ENCODE assay signal across 8 cellular contexts in the genomic region with DNA sequence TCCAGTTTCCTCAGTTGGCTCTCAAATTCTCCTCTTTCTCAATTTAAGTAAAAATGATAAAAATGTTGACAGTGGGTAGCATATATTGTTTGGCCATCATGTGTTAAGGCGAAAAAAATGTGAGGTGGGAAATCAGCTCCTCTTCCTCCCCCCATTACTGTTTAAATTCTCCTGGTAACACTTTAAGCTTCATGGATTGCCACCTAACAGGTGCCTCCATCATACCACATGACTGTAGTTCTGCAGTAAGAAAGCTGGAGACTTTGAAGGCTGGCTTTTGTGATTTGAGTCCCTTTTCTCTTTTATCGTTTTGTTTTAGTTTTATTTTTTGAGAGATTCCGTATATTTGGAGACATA. TPM values are rescaled to one million over a fixed set of nuclear protein-coding genes. Genes with fewer than 3 reads are reported as not detected.
A peak's percentile ranks its signal among the peaks of the same experiment; 100 is the strongest.
DNase-seq lines count a peak whose midpoint lies in the region; ATAC-seq, FAIRE-seq and TF ChIP-seq lines count a peak whose summit lies in the region.

No MANE protein-coding gene starts in this region.

- no peak for TF ChIP-seq POLR2A in endothelial cell of umbilical vein (IDR thresholded peaks at IDR 0.05; ENCODE audit: low read depth, low read length)

- H3K4me2 ChIP-seq in DOHH2 (ENCODE audit: low read length): peak overlapping the region; percentile 91
- H3K4me2 ChIP-seq in OCI-LY7 (ENCODE audit: low read length): peak overlapping the region; percentile 100
- peak overlapping the region; percentile 89 for H3K4me2 ChIP-seq in endothelial cell of umbilical vein (ENCODE audit: insufficient read depth, low read length)
- H3K4me2 ChIP-seq in osteoblast (ENCODE audit: insufficient read depth, low read length): peak overlapping the region; percentile 95

- peak overlapping the region; percentile 70 for H3K9ac ChIP-seq in endothelial cell of umbilical vein (replicated peaks; ENCODE audit: extremely low read depth, insufficient read depth, low read length)

- no peak for ATAC-seq in GM21360 (IDR thresholded peaks at IDR 0.05; ENCODE audit: unreplicated experiment)

- H4K20me1 ChIP-seq in DOHH2 (ENCODE audit: control insufficient read depth, insufficient read depth, low read depth, low read length) (peaks cover 5% of the 10 kb centered on the region; the same call in 1 of the 2 replicates), OCI-LY7 (ENCODE audit: insufficient read depth, low read length) (peaks cover 18% of the 10 kb centered on the region; the same call in 1 of the 2 replicates), endothelial cell of umbilical vein (replicated peaks; ENCODE audit: control insufficient read depth, extremely low read depth, insufficient read depth, low read length) (peaks cover 12% of the 10 kb centered on the region), osteoblast (ENCODE audit: insufficient read depth, low read length) (peaks cover 54% of the 10 kb centered on the region)

- DNase-seq in OCI-LY7 (ENCODE audit: low spot score) (peak; percentile 14), endothelial cell of umbilical vein (ENCODE audit: low read depth, low spot score) (no peak), osteoblast (ENCODE audit: insufficient read length, low spot score, missing footprints) (no peak), COR-L47 (lab: John Stamatoyannopoulos, UW) (no peak), OCI-M2 (lab: John Stamatoyannopoulos, UW; ENCODE audit: unreplicated experiment) (no peak)
- DNase-seq in stimulated activated CD4-positive, alpha-beta T cell treated with anti-CD3 and anti-CD28 coated beads, Interleukin-2, amount 100 ng/mL, for 48 hours: no peak

- H3K4me3 ChIP-seq in DOHH2 (ENCODE audit: low read length) (peak overlapping the region; percentile 90), OCI-LY7 (ENCODE audit: low read depth, low read length, poor library complexity, severe bottlenecking) (peak overlapping the region; percentile 84), endothelial cell of umbilical vein (replicated peaks in 1 of 3; ENCODE audit: insufficient read depth in 1 of 3, low read depth in 1 of 3, low read length in 3 of 3) (peak overlapping the region; percentile 88 to 92 (median 90)), osteoblast (ENCODE audit: insufficient read depth, low read length) (peak overlapping the region; percentile 88)

- H3K9me2 ChIP-seq in DOHH2 (replicated peaks; ENCODE audit: control insufficient read depth, low read length) (no peaks in the 10 kb centered on the region), OCI-LY7 (ENCODE audit: insufficient read depth, low read length) (no peaks in the 10 kb centered on the region)

- no peaks in the 10 kb centered on the region for H3K9me1 ChIP-seq in endothelial cell of umbilical vein (replicated peaks; ENCODE audit: control insufficient read depth, extremely low read depth, insufficient read depth, low read length)

- no peaks in the 10 kb centered on the region for H3K36me3 ChIP-seq in DOHH2 (ENCODE audit: control insufficient read depth, low read length)
- no peaks in the 10 kb centered on the region for H3K36me3 ChIP-seq in OCI-LY7 (ENCODE audit: insufficient read depth, low read length)
- H3K36me3 ChIP-seq in endothelial cell of umbilical vein (ENCODE audit: control insufficient read depth in 2 of 2, extremely low read depth in 1 of 2, insufficient read depth in 2 of 2, low read length in 2 of 2): no peaks in the 10 kb centered on the region
- H3K36me3 ChIP-seq in osteoblast (ENCODE audit: insufficient read depth, low read length): no peaks in the 10 kb centered on the region

- H3K27ac ChIP-seq in DOHH2 (ENCODE audit: low read depth, low read length) (no peak overlapping the region), OCI-LY7 (ENCODE audit: low read depth, low read length, poor library complexity, severe bottlenecking) (peak overlapping the region; percentile 11), endothelial cell of umbilical vein (ENCODE audit: insufficient read depth, low read depth, low read length) (peak overlapping the region; percentile 76), osteoblast (ENCODE audit: low read depth, low read length) (peak overlapping the region; percentile 83)

- H3K4me1 ChIP-seq in DOHH2 (ENCODE audit: control insufficient read depth, low read length): peaks cover 15% of the 10 kb centered on the region
- peaks cover 18% of the 10 kb centered on the region for H3K4me1 ChIP-seq in OCI-LY7 (ENCODE audit: insufficient read depth, low read length, poor library complexity, severe bottlenecking)
- peaks cover 33% of the 10 kb centered on the region for H3K4me1 ChIP-seq in endothelial cell of umbilical vein (ENCODE audit: control insufficient read depth, extremely low read depth, insufficient read depth, low read length)
- H3K4me1 ChIP-seq in osteoblast (ENCODE audit: insufficient read depth, low read length): peaks cover 33% of the 10 kb centered on the region

- dilution Hi-C loops in endothelial cell of umbilical vein (cut with MboI; ENCODE audit: extremely low pct_ligation_motif_present, low sequenced_read_pairs): no loop called here

- TF ChIP-seq CTCF in DOHH2 (IDR thresholded peaks at IDR 0.05; ENCODE audit: low read depth, low read length, poor library complexity, severe bottlenecking): no peak
- TF ChIP-seq CTCF in OCI-LY7 (conservative IDR thresholded peaks at IDR 0.05; ENCODE audit: low read length): no peak
- TF ChIP-seq CTCF in endothelial cell of umbilical vein (IDR thresholded peaks at IDR 0.05; ENCODE audit: extremely low read depth in 1 of 2, insufficient read depth in 1 of 2, low read depth in 1 of 2, low read length in 2 of 2): no peak
- no peak for TF ChIP-seq CTCF in osteoblast (IDR thresholded peaks at IDR 0.05; ENCODE audit: extremely low read depth, low read depth, low read length)

- H3F3A ChIP-seq in DOHH2 (ENCODE audit: control insufficient read depth, insufficient read depth): peaks cover 9% of the 10 kb centered on the region; the same call in 1 of the 2 replicates

- no peak for FAIRE-seq in endothelial cell of umbilical vein (lab: Jason Lieb, UNC)

- TSS peak; percentile 43 for BruUV-seq in OCI-LY7 (replicated peaks; lab: Mats Ljungman, UMichigan)
- BruUV-seq in endothelial cell of umbilical vein (replicated peaks; lab: Mats Ljungman, UMichigan): TSS peak; percentile 51

- CTCF ChIA-PET in OCI-LY7 (lab: Charles Lee; ENCODE audit: unreplicated experiment): no interaction called here
- CTCF ChIA-PET in endothelial cell of umbilical vein (lab: Charles Lee): interaction anchor here (0.5 to 1.5 kb wide), 6 partner anchors 10 to 53 kb away, joined by 3 to 12 read pairs (median 4); no protein-coding TSS in a partner anchor

- H3K79me2 ChIP-seq in DOHH2 (ENCODE audit: control insufficient read depth, low read length) (peaks cover 53% of the 10 kb centered on the region), OCI-LY7 (ENCODE audit: insufficient read depth, low read depth, low read length) (peaks cover 46% of the 10 kb centered on the region), endothelial cell of umbilical vein (ENCODE audit: control insufficient read depth, insufficient read depth, low read length) (peaks cover 57% of the 10 kb centered on the region), osteoblast (ENCODE audit: insufficient read depth, low read length) (peaks cover 57% of the 10 kb centered on the region)

- no peaks in the 10 kb centered on the region for H3K9me3 ChIP-seq in DOHH2 (ENCODE audit: control insufficient read depth, insufficient read depth, low read length)
- no peaks in the 10 kb centered on the region for H3K9me3 ChIP-seq in OCI-LY7 (ENCODE audit: low read length)
- no peaks in the 10 kb centered on the region for H3K9me3 ChIP-seq in endothelial cell of umbilical vein (replicated peaks; ENCODE audit: control insufficient read depth, insufficient read depth, low read length)
- no peaks in the 10 kb centered on the region for H3K9me3 ChIP-seq in osteoblast (ENCODE audit: low read depth, low read length)

- 0 out of 2 replicates have a peak, but pooled peaks cover 5% of the 10 kb centered on the region for H3K27me3 ChIP-seq in DOHH2 (ENCODE audit: control insufficient read depth, low read length)
- peaks cover 8 to 13% of the 10 kb centered on the region in 2 experiments for H3K27me3 ChIP-seq in endothelial cell of umbilical vein (ENCODE audit: control insufficient read depth in 2 of 2, insufficient read depth in 2 of 2, low read length in 2 of 2)
- no peaks in the 10 kb centered on the region for H3K27me3 ChIP-seq in osteoblast (ENCODE audit: insufficient read depth, low read length)

- intact Hi-C loops in OCI-LY7 (cut with micrococcal nuclease; ENCODE audit: unreplicated experiment) (no loop called here), endothelial cell of umbilical vein (cut with micrococcal nuclease) (loop anchor here (2.0 kb wide), 1 partner anchor 40 kb away; no protein-coding TSS in a partner anchor)

- H2AFZ ChIP-seq in OCI-LY7 (ENCODE audit: low read length) (peak overlapping the region; percentile 42; the same call in 1 of the 2 replicates), endothelial cell of umbilical vein (ENCODE audit: low read depth, low read length) (no peak overlapping the region), osteoblast (ENCODE audit: low read length) (no peak overlapping the region)

- POLR2A ChIA-PET in OCI-LY7 (lab: Charles Lee): interaction anchor here (1.0 to 1.5 kb wide), 4 partner anchors 10 to 25 kb away, joined by 3 to 4 read pairs (median 3); no protein-coding TSS in a partner anchor
- POLR2A ChIA-PET in endothelial cell of umbilical vein (lab: Charles Lee): no interaction called here

TF ChIP-seq in endothelial cell of umbilical vein, 7 proteins besides CTCF, POLR2A, EP300 and RAD21 (continues in another document):
- TF ChIP-seq GATA2 (IDR thresholded peaks at IDR 0.05; ENCODE audit: insufficient read depth, insufficient read length, low read depth, low read length) (no peak), MAX (IDR thresholded peaks at IDR 0.05; ENCODE audit: insufficient read depth, insufficient read length) (no peak), MYC (IDR thresholded peaks at IDR 0.05; ENCODE audit: low read depth, low read length) (no peak), POLR2AphosphoS5 (IDR thresholded peaks at IDR 0.05; ENCODE audit: insufficient read depth, low read depth, low read length) (no peak)

RNA-seq across cellular contexts. Expression of gene ZFAND3, which starts 1.2 kb away (rescaled TPM):
- 7.8 and 8.3 TPM in 2 replicates for total RNA-seq in OCI-LY7 (2014; rRNA removed; shearing (Covaris generic))
- 33.8 and 36.4 TPM in 2 replicates for total RNA-seq in OCI-LY7 (2022)
- total RNA-seq in endothelial cell of umbilical vein: 54.2 and 55.3 TPM in 2 replicates
- 11.7 and 15.4 TPM in 2 replicates for polyA plus RNA-seq in endothelial cell of umbilical vein
- 17.6 and 18.8 TPM in 2 replicates for polyA plus RNA-seq in endothelial cell of umbilical vein (2011; cell fraction: cytosol; rRNA removed)
- 15.9 and 18.1 TPM in 2 replicates for polyA plus RNA-seq in endothelial cell of umbilical vein (2011; cell fraction: nucleus; rRNA removed)
- 84.4 and 99.2 TPM in 2 replicates for polyA plus RNA-seq in endothelial cell of umbilical vein (2012)
- polyA minus RNA-seq in endothelial cell of umbilical vein: 24.5 and 38.3 TPM in 2 replicates
- 12.1 TPM for polyA minus RNA-seq in endothelial cell of umbilical vein (2011; cell fraction: cytosol; rRNA and poly(A)+ RNA removed)
- 35.7 and 36.5 TPM in 2 replicates for polyA minus RNA-seq in endothelial cell of umbilical vein (2011; cell fraction: nucleus; rRNA and poly(A)+ RNA removed)
- 26.5 and 27.1 TPM in 2 replicates for total RNA-seq in osteoblast
